8 cellular contexts compared by ENCODE assay signal in the genomic region with DNA sequence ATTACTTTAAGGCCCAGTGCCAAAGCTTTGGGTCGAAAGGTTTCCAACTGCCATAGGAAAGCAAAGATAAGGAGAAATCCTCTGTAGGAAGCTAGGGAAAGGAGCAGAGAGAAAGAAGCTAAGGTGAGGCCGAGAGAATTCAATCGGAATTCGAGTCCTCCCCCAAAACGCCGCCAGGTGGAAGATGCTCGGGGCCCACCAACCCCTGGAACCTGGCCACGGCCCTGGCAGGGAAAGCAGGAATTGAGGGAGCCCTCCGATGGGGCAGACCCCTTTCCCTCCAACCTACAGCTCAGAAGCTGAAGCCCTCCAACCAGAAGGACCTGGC. TPM values are rescaled to one million over a fixed set of nuclear protein-coding genes. Genes with fewer than 3 reads are reported as not detected.
DNase-seq lines count a peak whose midpoint lies in the region; ATAC-seq and TF ChIP-seq lines count a peak whose summit lies in the region.

No MANE protein-coding gene starts in this region.

- H3K27ac Mint-ChIP-seq in brain: peak overlapping the region; percentile 88 to 94 (median 93)

- peak overlapping the region; percentile 97 for H3K9ac ChIP-seq in Karpas-422 (ENCODE audit: low read length)
- peak overlapping the region; percentile 79 for H3K9ac ChIP-seq in mesendoderm (ENCODE audit: low read length)

- no peaks in the 10 kb centered on the region for H3K9me3 ChIP-seq in Karpas-422 (ENCODE audit: low read length)

- peaks cover 56% of the 10 kb centered on the region for H3K4me1 ChIP-seq in Karpas-422 (ENCODE audit: low read length)
- peaks cover 6% of the 10 kb centered on the region for H3K4me1 ChIP-seq in mesendoderm (ENCODE audit: control insufficient read depth, low read depth, low read length)

- H2AK5ac ChIP-seq in mesendoderm (ENCODE audit: low read length): no peak overlapping the region

- peak overlapping the region; percentile 92 for H3K4me2 ChIP-seq in Karpas-422 (ENCODE audit: low read depth, low read length, poor library complexity, severe bottlenecking)
- peak overlapping the region; percentile 43 for H3K4me2 ChIP-seq in mesendoderm (ENCODE audit: low read length)

- H3K27me3 ChIP-seq in Karpas-422 (ENCODE audit: low read length) (no peaks in the 10 kb centered on the region), mesendoderm (ENCODE audit: insufficient read depth, low read length, poor library complexity) (no peaks in the 10 kb centered on the region)

- peaks cover 64% of the 10 kb centered on the region for H3K79me2 ChIP-seq in Karpas-422 (ENCODE audit: low read length)
- H3K79me2 ChIP-seq in mesendoderm (ENCODE audit: control insufficient read depth, insufficient read depth, low read length): peaks cover 32% of the 10 kb centered on the region

- peak overlapping the region; percentile 83 to 93 (median 89) for H3K4me3 Mint-ChIP-seq in brain

- DNase-seq in Karpas-422: no peak
- DNase-seq in mesendoderm: peak; percentile 85
- no peak for DNase-seq in islet precursor cell
- no peak for DNase-seq in putamen (ENCODE audit: low spot score)
- DNase-seq in NK-92 treated with Interleukin-12 subunit alpha and Interleukin-12 subunit beta, amount 100 ng/mL, for 24 hours (lab: John Stamatoyannopoulos, UW): no peak

- H3K9me3 Mint-ChIP-seq in brain: peaks cover 0 to 6% (median 0%) of the 10 kb centered on the region in 5 experiments

- H3K27me3 Mint-ChIP-seq in brain: no peaks in the 10 kb centered on the region

- peak overlapping the region; percentile 89 for H3K56ac ChIP-seq in mesendoderm (ENCODE audit: low read length)

- no peaks in the 10 kb centered on the region for H3K79me1 ChIP-seq in mesendoderm (ENCODE audit: low read length)

- H3K36me3 Mint-ChIP-seq in brain: peaks cover 34% of the 10 kb centered on the region

- H4K8ac ChIP-seq in mesendoderm (ENCODE audit: low read depth, low read length): peak overlapping the region; percentile 56

- peak overlapping the region; percentile 61 for H3K4ac ChIP-seq in mesendoderm (ENCODE audit: low read depth, low read length)

- no peak overlapping the region for H4K5ac ChIP-seq in mesendoderm (ENCODE audit: low read length)

- ATAC-seq in GM19438 (IDR thresholded peaks at IDR 0.05; ENCODE audit: low read depth, unreplicated experiment) (peak; percentile 22), HG02763 (IDR thresholded peaks at IDR 0.05; ENCODE audit: unreplicated experiment) (no peak)

- H2BK120ac ChIP-seq in mesendoderm (ENCODE audit: low read depth, low read length): peak overlapping the region; percentile 3

- H3K9me2 ChIP-seq in Karpas-422 (replicated peaks; ENCODE audit: insufficient read depth, low read length): no peaks in the 10 kb centered on the region

- no peak overlapping the region for H2BK5ac ChIP-seq in mesendoderm (ENCODE audit: low read length)

- H3K27ac ChIP-seq in Karpas-422 (ENCODE audit: low read length): peak overlapping the region; percentile 69
- H3K27ac ChIP-seq in mesendoderm (ENCODE audit: low read depth, low read length): peak overlapping the region; percentile 97

- peak overlapping the region; percentile 58 for H2AFZ ChIP-seq in Karpas-422 (ENCODE audit: low read length)

- H4K20me1 ChIP-seq in Karpas-422 (ENCODE audit: insufficient read depth, low read depth, low read length): no peaks in the 10 kb centered on the region; the same call in 1 of the 2 replicates

- H3K36me3 ChIP-seq in Karpas-422 (ENCODE audit: insufficient read depth, low read length) (peaks cover 6% of the 10 kb centered on the region), mesendoderm (ENCODE audit: control insufficient read depth, insufficient read depth, low read length) (no peaks in the 10 kb centered on the region)

- WGBS in mesendoderm (ENCODE audit: extremely low coverage, insufficient coverage, low lambda C conversion rate): no CpG with 5 or more reads among the region's 9 CpGs

- no peak overlapping the region for H3K23ac ChIP-seq in mesendoderm (ENCODE audit: low read length)

- TF ChIP-seq CTCF in brain (conservative IDR thresholded peaks at IDR 0.05): peak in 1 of 2 experiments; percentile 8

- peaks cover 56% of the 10 kb centered on the region for H3K4me1 Mint-ChIP-seq in brain

- H3K4me3 ChIP-seq in Karpas-422 (ENCODE audit: low read length) (peak overlapping the region; percentile 90), mesendoderm (ENCODE audit: low read length) (peak overlapping the region; percentile 29)

- H2BK15ac ChIP-seq in mesendoderm (replicated peaks; ENCODE audit: low read depth): no peak overlapping the region

- H3K18ac ChIP-seq in mesendoderm (ENCODE audit: low read length): peak overlapping the region; percentile 99

RNA-seq across cellular contexts. Expression of gene GMFB, which starts 0.5 kb away (rescaled TPM):
- total RNA-seq in Karpas-422 (2014; rRNA removed; shearing (Covaris generic); ENCODE audit: low replicate concordance): 35.9 and 81.8 TPM in 2 replicates
- polyA plus RNA-seq in brain (ENCODE audit: insufficient read depth, low read depth, low replicate concordance): 17.2 TPM
- polyA plus RNA-seq in mesendoderm (2013, experiment 1 of 2): 66.3 TPM
- 68.1 TPM for polyA plus RNA-seq in mesendoderm (2013, experiment 2 of 2)

RNA-seq across cellular contexts. Expression of gene CGRRF1, which starts 21.4 kb away (rescaled TPM):
- total RNA-seq in Karpas-422 (2014; rRNA removed; shearing (Covaris generic); ENCODE audit: low replicate concordance): 8.8 and 25.9 TPM in 2 replicates
- polyA plus RNA-seq in brain (ENCODE audit: insufficient read depth, low read depth, low replicate concordance): 19.0 TPM
- 16.5 TPM for polyA plus RNA-seq in mesendoderm (2013, experiment 1 of 2)
- polyA plus RNA-seq in mesendoderm (2013, experiment 2 of 2): 16.1 TPM

RNA-seq across cellular contexts. Expression of gene CNIH1, which starts 47.1 kb away (rescaled TPM):
- 132 and 576 TPM in 2 replicates for total RNA-seq in Karpas-422 (2014; rRNA removed; shearing (Covaris generic); ENCODE audit: low replicate concordance)
- polyA plus RNA-seq in brain (ENCODE audit: insufficient read depth, low read depth, low replicate concordance): 77.4 TPM
- polyA plus RNA-seq in mesendoderm (2013, experiment 1 of 2): 115 TPM
- polyA plus RNA-seq in mesendoderm (2013, experiment 2 of 2): 116 TPM
